ENCODE assay signal across 1 cellular context in the genomic region with DNA sequence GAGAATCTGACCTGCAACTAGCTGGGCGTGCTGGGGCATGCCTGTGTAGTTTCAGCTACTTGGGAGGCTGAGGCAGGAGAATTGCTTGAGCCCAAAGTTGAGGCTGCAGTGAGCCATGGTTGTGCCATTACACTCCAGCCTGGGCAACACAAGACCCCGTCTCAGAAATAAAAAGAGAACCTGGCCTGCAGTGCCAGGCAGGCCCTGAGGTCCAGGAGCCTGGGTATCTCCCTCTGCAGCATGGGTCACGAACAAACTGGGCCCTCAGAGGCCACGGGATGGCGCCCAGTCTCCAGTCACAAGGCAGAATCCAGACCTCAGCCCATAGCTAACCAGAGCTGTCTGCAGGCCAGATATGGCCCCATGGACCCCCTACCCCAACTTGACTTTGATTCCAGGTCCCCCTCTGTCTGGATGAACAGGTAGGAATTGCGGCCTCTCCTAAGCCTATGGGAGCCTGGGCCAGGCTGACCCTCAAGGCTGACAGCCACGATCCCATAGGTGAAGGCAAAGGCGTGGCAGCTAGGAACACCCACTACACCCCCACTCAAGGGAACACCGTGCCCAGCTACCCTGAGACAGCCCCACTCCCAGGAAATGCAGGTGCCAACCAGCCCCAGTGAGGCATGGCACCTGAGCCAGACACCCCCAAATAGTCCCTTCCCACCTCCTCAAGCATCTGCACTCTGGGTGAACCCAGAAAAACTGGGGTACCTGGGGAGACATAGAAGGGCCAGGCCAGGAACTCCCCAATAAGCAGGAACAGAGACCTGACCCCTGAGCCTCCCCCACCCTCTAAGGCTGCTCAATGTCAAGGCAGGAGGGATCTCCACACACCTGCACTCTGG.
TF ChIP-seq lines count a peak whose summit lies in the region.

No MANE protein-coding gene starts in this region.

TF ChIP-seq in HepG2, 621 proteins besides CTCF, POLR2A, EP300 and RAD21 (continued from another document and continues in another):
- TF ChIP-seq HCFC1 (IDR thresholded peaks at IDR 0.05; ENCODE audit: low read depth, low read length) (no peak), NFKBIZ (CRISPR knock-in tag; IDR thresholded peaks at IDR 0.05) (no peak), ZNF230 (CRISPR knock-in tag; IDR thresholded peaks at IDR 0.05) (no peak), PCBP1 (IDR thresholded peaks at IDR 0.05; ENCODE audit: borderline replicate concordance, low read depth, low read length) (no peak), ZNF619 (CRISPR knock-in tag; IDR thresholded peaks at IDR 0.05) (peak; percentile 52; the same call in 1 of the 2 replicates), ZNF234 (CRISPR knock-in tag; conservative IDR thresholded peaks at IDR 0.05) (no peak), RARG (CRISPR knock-in tag; IDR thresholded peaks at IDR 0.05; ENCODE audit: low read depth) (no peak), NBN (conservative IDR thresholded peaks at IDR 0.05) (no peak), ZNF546 (CRISPR knock-in tag; conservative IDR thresholded peaks at IDR 0.05) (no peak), ZNF879 (CRISPR knock-in tag; IDR thresholded peaks at IDR 0.05) (no peak), ZNF773 (CRISPR knock-in tag; IDR thresholded peaks at IDR 0.05; ENCODE audit: borderline replicate concordance) (no peak), HNRNPK (IDR thresholded peaks at IDR 0.05; ENCODE audit: low read depth, low read length, poor library complexity, severe bottlenecking) (no peak), MED13 (CRISPR knock-in tag; IDR thresholded peaks at IDR 0.05) (no peak), EEA1 (CRISPR knock-in tag; IDR thresholded peaks at IDR 0.05; ENCODE audit: borderline replicate concordance) (no peak), ZIK1 (CRISPR knock-in tag; IDR thresholded peaks at IDR 0.05; ENCODE audit: borderline replicate concordance, low read depth) (0 out of 2 replicates have a peak, but pooled peaks have one; percentile 33), FOXO1 (CRISPR knock-in tag; IDR thresholded peaks at IDR 0.05) (peak; percentile 3; the same call in 1 of the 2 replicates), ZNF605 (CRISPR knock-in tag; IDR thresholded peaks at IDR 0.05) (0 out of 2 replicates have a peak, but pooled peaks have one; percentile 52), PTBP1 (IDR thresholded peaks at IDR 0.05; ENCODE audit: low read depth, low read length, poor library complexity, severe bottlenecking) (peak; percentile 52), SMAD1 (CRISPR knock-in tag; IDR thresholded peaks at IDR 0.05; ENCODE audit: borderline replicate concordance, low read depth) (peak; percentile 58; the same call in 1 of the 2 replicates), JARID2 (CRISPR knock-in tag; IDR thresholded peaks at IDR 0.05; ENCODE audit: insufficient replicate concordance) (no peak), ZSCAN20 (CRISPR knock-in tag; IDR thresholded peaks at IDR 0.05; ENCODE audit: borderline replicate concordance) (no peak), ZNF788 (CRISPR knock-in tag; IDR thresholded peaks at IDR 0.05; ENCODE audit: borderline replicate concordance) (no peak; the same call in 1 of the 2 replicates), CHD2 (IDR thresholded peaks at IDR 0.05; ENCODE audit: low read depth, low read length) (peak; percentile 63; the same call in 1 of the 2 replicates), KAT7 (CRISPR knock-in tag; IDR thresholded peaks at IDR 0.05; ENCODE audit: borderline replicate concordance) (no peak), ZFP41 (CRISPR knock-in tag; IDR thresholded peaks at IDR 0.05; ENCODE audit: borderline replicate concordance) (peak; percentile 68; the same call in 1 of the 2 replicates), ZNF891 (CRISPR knock-in tag; IDR thresholded peaks at IDR 0.05) (no peak), AGO1 (IDR thresholded peaks at IDR 0.05; ENCODE audit: low read depth, low read length, poor library complexity, severe bottlenecking) (peak; percentile 92), ZNF232 (CRISPR knock-in tag; IDR thresholded peaks at IDR 0.05; ENCODE audit: borderline replicate concordance) (0 out of 2 replicates have a peak, but pooled peaks have one; percentile 74), MAFK (conservative IDR thresholded peaks at IDR 0.05 in 1 of 2, IDR thresholded peaks at IDR 0.05 in 1 of 2; ENCODE audit: low read length in 2 of 2) (0 out of 4 replicates have a peak, but pooled peaks of 1 of the 2 experiments have one; percentile 0), ZNF501 (CRISPR knock-in tag; IDR thresholded peaks at IDR 0.05) (peak; percentile 68), MTA3 (CRISPR knock-in tag; IDR thresholded peaks at IDR 0.05) (no peak), ZFP37 (CRISPR knock-in tag; IDR thresholded peaks at IDR 0.05; ENCODE audit: borderline replicate concordance) (no peak), ZNF441 (CRISPR knock-in tag; IDR thresholded peaks at IDR 0.05; ENCODE audit: borderline replicate concordance) (peak; percentile 38; the same call in 1 of the 2 replicates), BORCS8-MEF2B (CRISPR knock-in tag; IDR thresholded peaks at IDR 0.05) (no peak), KDM3A (CRISPR knock-in tag; IDR thresholded peaks at IDR 0.05; ENCODE audit: low read depth) (no peak), ZNF382 (CRISPR knock-in tag; IDR thresholded peaks at IDR 0.05; ENCODE audit: borderline replicate concordance) (no peak)
- TF ChIP-seq, protein P1, sequence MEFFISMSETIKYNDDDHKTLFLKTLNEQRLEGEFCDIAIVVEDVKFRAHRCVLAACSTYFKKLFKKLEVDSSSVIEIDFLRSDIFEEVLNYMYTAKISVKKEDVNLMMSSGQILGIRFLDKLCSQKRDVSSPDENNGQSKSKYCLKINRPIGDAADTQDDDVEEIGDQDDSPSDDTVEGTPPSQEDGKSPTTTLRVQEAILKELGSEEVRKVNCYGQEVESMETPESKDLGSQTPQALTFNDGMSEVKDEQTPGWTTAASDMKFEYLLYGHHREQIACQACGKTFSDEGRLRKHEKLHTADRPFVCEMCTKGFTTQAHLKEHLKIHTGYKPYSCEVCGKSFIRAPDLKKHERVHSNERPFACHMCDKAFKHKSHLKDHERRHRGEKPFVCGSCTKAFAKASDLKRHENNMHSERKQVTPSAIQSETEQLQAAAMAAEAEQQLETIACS (CRISPR knock-in tag; IDR thresholded peaks at IDR 0.05) = 0 out of 2 replicates have a peak, but pooled peaks have one; percentile 12
- TF ChIP-seq, protein P2, sequence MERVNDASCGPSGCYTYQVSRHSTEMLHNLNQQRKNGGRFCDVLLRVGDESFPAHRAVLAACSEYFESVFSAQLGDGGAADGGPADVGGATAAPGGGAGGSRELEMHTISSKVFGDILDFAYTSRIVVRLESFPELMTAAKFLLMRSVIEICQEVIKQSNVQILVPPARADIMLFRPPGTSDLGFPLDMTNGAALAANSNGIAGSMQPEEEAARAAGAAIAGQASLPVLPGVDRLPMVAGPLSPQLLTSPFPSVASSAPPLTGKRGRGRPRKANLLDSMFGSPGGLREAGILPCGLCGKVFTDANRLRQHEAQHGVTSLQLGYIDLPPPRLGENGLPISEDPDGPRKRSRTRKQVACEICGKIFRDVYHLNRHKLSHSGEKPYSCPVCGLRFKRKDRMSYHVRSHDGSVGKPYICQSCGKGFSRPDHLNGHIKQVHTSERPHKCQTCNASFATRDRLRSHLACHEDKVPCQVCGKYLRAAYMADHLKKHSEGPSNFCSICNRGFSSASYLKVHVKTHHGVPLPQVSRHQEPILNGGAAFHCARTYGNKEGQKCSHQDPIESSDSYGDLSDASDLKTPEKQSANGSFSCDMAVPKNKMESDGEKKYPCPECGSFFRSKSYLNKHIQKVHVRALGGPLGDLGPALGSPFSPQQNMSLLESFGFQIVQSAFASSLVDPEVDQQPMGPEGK (CRISPR knock-in tag; IDR thresholded peaks at IDR 0.05) = peak; percentile 30
- TF ChIP-seq, protein P3, sequence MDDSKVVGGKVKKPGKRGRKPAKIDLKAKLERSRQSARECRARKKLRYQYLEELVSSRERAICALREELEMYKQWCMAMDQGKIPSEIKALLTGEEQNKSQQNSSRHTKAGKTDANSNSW (CRISPR knock-in tag; IDR thresholded peaks at IDR 0.05; ENCODE audit: borderline replicate concordance) = no peak
- TF ChIP-seq, protein P4, sequence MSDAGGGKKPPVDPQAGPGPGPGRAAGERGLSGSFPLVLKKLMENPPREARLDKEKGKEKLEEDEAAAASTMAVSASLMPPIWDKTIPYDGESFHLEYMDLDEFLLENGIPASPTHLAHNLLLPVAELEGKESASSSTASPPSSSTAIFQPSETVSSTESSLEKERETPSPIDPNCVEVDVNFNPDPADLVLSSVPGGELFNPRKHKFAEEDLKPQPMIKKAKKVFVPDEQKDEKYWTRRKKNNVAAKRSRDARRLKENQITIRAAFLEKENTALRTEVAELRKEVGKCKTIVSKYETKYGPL (CRISPR knock-in tag; IDR thresholded peaks at IDR 0.05) = no peak
- TF ChIP-seq, protein P5, sequence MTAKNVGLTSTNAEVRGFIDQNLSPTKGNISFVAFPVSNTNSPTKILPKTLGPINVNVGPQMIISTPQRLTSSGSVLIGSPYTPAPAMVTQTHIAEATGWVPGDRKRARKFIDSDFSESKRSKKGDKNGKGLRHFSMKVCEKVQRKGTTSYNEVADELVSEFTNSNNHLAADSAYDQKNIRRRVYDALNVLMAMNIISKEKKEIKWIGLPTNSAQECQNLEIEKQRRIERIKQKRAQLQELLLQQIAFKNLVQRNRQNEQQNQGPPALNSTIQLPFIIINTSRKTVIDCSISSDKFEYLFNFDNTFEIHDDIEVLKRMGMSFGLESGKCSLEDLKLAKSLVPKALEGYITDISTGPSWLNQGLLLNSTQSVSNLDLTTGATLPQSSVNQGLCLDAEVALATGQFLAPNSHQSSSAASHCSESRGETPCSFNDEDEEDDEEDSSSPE (CRISPR knock-in tag; IDR thresholded peaks at IDR 0.05) = no peak
- TF ChIP-seq, protein P6, sequence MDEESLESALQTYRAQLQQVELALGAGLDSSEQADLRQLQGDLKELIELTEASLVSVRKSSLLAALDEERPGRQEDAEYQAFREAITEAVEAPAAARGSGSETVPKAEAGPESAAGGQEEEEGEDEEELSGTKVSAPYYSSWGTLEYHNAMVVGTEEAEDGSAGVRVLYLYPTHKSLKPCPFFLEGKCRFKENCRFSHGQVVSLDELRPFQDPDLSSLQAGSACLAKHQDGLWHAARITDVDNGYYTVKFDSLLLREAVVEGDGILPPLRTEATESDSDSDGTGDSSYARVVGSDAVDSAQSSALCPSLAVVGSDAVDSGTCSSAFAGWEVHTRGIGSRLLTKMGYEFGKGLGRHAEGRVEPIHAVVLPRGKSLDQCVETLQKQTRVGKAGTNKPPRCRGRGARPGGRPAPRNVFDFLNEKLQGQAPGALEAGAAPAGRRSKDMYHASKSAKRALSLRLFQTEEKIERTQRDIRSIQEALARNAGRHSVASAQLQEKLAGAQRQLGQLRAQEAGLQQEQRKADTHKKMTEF (CRISPR knock-in tag; IDR thresholded peaks at IDR 0.05) = 0 out of 2 replicates have a peak, but pooled peaks have one; percentile 23
- TF ChIP-seq, protein P7, sequence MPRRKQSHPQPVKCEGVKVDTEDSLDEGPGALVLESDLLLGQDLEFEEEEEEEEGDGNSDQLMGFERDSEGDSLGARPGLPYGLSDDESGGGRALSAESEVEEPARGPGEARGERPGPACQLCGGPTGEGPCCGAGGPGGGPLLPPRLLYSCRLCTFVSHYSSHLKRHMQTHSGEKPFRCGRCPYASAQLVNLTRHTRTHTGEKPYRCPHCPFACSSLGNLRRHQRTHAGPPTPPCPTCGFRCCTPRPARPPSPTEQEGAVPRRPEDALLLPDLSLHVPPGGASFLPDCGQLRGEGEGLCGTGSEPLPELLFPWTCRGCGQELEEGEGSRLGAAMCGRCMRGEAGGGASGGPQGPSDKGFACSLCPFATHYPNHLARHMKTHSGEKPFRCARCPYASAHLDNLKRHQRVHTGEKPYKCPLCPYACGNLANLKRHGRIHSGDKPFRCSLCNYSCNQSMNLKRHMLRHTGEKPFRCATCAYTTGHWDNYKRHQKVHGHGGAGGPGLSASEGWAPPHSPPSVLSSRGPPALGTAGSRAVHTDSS (CRISPR knock-in tag; conservative IDR thresholded peaks at IDR 0.05) = no peak
- TF ChIP-seq, protein P8, sequence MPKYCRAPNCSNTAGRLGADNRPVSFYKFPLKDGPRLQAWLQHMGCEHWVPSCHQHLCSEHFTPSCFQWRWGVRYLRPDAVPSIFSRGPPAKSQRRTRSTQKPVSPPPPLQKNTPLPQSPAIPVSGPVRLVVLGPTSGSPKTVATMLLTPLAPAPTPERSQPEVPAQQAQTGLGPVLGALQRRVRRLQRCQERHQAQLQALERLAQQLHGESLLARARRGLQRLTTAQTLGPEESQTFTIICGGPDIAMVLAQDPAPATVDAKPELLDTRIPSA (CRISPR knock-in tag; IDR thresholded peaks at IDR 0.05; ENCODE audit: borderline replicate concordance) = 0 out of 2 replicates have a peak, but pooled peaks have one; percentile 27
- TF ChIP-seq, protein P9, sequence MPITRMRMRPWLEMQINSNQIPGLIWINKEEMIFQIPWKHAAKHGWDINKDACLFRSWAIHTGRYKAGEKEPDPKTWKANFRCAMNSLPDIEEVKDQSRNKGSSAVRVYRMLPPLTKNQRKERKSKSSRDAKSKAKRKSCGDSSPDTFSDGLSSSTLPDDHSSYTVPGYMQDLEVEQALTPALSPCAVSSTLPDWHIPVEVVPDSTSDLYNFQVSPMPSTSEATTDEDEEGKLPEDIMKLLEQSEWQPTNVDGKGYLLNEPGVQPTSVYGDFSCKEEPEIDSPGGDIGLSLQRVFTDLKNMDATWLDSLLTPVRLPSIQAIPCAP (CRISPR knock-in tag; IDR thresholded peaks at IDR 0.05; ENCODE audit: low read depth) = no peak
- TF ChIP-seq, protein P10, sequence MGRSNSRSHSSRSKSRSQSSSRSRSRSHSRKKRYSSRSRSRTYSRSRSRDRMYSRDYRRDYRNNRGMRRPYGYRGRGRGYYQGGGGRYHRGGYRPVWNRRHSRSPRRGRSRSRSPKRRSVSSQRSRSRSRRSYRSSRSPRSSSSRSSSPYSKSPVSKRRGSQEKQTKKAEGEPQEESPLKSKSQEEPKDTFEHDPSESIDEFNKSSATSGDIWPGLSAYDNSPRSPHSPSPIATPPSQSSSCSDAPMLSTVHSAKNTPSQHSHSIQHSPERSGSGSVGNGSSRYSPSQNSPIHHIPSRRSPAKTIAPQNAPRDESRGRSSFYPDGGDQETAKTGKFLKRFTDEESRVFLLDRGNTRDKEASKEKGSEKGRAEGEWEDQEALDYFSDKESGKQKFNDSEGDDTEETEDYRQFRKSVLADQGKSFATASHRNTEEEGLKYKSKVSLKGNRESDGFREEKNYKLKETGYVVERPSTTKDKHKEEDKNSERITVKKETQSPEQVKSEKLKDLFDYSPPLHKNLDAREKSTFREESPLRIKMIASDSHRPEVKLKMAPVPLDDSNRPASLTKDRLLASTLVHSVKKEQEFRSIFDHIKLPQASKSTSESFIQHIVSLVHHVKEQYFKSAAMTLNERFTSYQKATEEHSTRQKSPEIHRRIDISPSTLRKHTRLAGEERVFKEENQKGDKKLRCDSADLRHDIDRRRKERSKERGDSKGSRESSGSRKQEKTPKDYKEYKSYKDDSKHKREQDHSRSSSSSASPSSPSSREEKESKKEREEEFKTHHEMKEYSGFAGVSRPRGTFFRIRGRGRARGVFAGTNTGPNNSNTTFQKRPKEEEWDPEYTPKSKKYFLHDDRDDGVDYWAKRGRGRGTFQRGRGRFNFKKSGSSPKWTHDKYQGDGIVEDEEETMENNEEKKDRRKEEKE (IDR thresholded peaks at IDR 0.05) = no peak
- TF ChIP-seq, protein P11, sequence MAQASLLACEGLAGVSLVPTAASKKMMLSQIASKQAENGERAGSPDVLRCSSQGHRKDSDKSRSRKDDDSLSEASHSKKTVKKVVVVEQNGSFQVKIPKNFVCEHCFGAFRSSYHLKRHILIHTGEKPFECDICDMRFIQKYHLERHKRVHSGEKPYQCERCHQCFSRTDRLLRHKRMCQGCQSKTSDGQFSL (CRISPR knock-in tag; IDR thresholded peaks at IDR 0.05) = peak; percentile 50; the same call in 1 of the 2 replicates
